ENCODE assay signal across 2 cellular contexts in genomic region chr4:5963611-5964010, GRCh38.
TF ChIP-seq lines count a peak whose summit lies in the region.

No MANE protein-coding gene starts in this region.

TF ChIP-seq in H1, 55 proteins besides CTCF, POLR2A, EP300 and RAD21:
- no peak for TF ChIP-seq CHD1 (IDR thresholded peaks at IDR 0.05; ENCODE audit: low read depth, low read length)
- peak; percentile 60; the same call in 1 of the 2 replicates for TF ChIP-seq YY1 (IDR thresholded peaks at IDR 0.05; ENCODE audit: low read depth, low read length)
- no peak for TF ChIP-seq POU5F1 (IDR thresholded peaks at IDR 0.05; ENCODE audit: low read depth, low read length)
- TF ChIP-seq SAP30 (IDR thresholded peaks at IDR 0.05; ENCODE audit: insufficient read depth, insufficient replicate concordance, low read length): no peak
TF ChIP-seq in H1: peak in this region for 1.

TF ChIP-seq in HepG2, 621 proteins besides CTCF, POLR2A, EP300 and RAD21:
- TF ChIP-seq TRIM22 (IDR thresholded peaks at IDR 0.05) (no peak), E2F1 (CRISPR knock-in tag; IDR thresholded peaks at IDR 0.05) (no peak), RBFOX2 (IDR thresholded peaks at IDR 0.05; ENCODE audit: low read depth, low read length) (no peak), RFX5 (IDR thresholded peaks at IDR 0.05; ENCODE audit: low read depth, low read length) (no peak), ZNF414 (CRISPR knock-in tag; IDR thresholded peaks at IDR 0.05) (no peak)
